14 cellular contexts compared by ENCODE assay signal in genomic region chr11:3146612-3147256, GRCh38. TPM values are rescaled to one million over a fixed set of nuclear protein-coding genes. Genes with fewer than 3 reads are reported as not detected.
A peak's percentile ranks its signal among the peaks of the same experiment; 100 is the strongest.
DNase-seq lines count a peak whose midpoint lies in the region; ATAC-seq and TF ChIP-seq lines count a peak whose summit lies in the region.
"Had no signal": no experiment of that assay in that cellular context is flagged by ENCODE, and none has a peak within 500 bp of the region (broad histone marks: within the 10 kb centered on the region; RNA-seq: fewer than 3 reads in every experiment).

No MANE protein-coding gene starts in this region.

- no peak overlapping the region for H3K4me3 ChIP-seq in H7 (ENCODE audit: insufficient read depth, low read depth, low read length)
- peak overlapping the region; percentile 16 to 39 for H3K4me3 ChIP-seq in ascending aorta
- H3K4me3 ChIP-seq in heart right ventricle: no peak overlapping the region
- no peak overlapping the region for H3K4me3 ChIP-seq in skeletal muscle tissue (ENCODE audit: low read length in 3 of 3)
- H3K4me3 ChIP-seq: right lobe of liver had no signal

- intact Hi-C loops in ascending aorta (cut with DNase I): loop anchor here (1.0 kb wide), 3 partner anchors 14 to 22 kb away; partner anchors contain the start of gene OSBPL5
- intact Hi-C loops in heart right ventricle (cut with DNase I): no loop called here

- peak overlapping the region; percentile 6 to 76 (median 33) for H3K9ac ChIP-seq in skeletal muscle tissue (ENCODE audit: low read depth in 1 of 3, low read length in 3 of 3)

- CTCF ChIA-PET in activated CD8-positive, alpha-beta memory T cell treated with anti-CD3 and anti-CD28 coated beads, Interleukin-2, amount 10 ng/mL, durations not matched to agents 7 days and 5 days (lab: Charles Lee): no interaction called here

- H3K36me3 Mint-ChIP-seq in activated CD8-positive, alpha-beta memory T cell treated with anti-CD3 and anti-CD28 coated beads, Interleukin-2, amount 10 ng/mL, durations not matched to agents 7 days and 5 days: no peaks in the 10 kb centered on the region
- H3K36me3 Mint-ChIP-seq in progenitor cell of endocrine pancreas (ENCODE audit: insufficient read depth): no peaks in the 10 kb centered on the region
- H3K36me3 Mint-ChIP-seq: CD8-positive, alpha-beta T cell had no signal

- no peak overlapping the region for H3K4me3 Mint-ChIP-seq in activated CD8-positive, alpha-beta memory T cell treated with anti-CD3 and anti-CD28 coated beads, Interleukin-2, amount 10 ng/mL, durations not matched to agents 7 days and 5 days
- H3K4me3 Mint-ChIP-seq in progenitor cell of endocrine pancreas (ENCODE audit: low read depth): no peak overlapping the region
- H3K4me3 Mint-ChIP-seq: CD8-positive, alpha-beta T cell; H9 had no signal

- 55 to 58% methylated on average over 22 of the region's 22 CpGs for WGBS in heart right ventricle, 2 donors

- H3K9me3 Mint-ChIP-seq in activated CD8-positive, alpha-beta memory T cell treated with anti-CD3 and anti-CD28 coated beads, Interleukin-2, amount 10 ng/mL, durations not matched to agents 7 days and 5 days (ENCODE audit: low read depth): no peaks in the 10 kb centered on the region
- H3K9me3 Mint-ChIP-seq in progenitor cell of endocrine pancreas (ENCODE audit: low read depth): no peaks in the 10 kb centered on the region
- H3K9me3 Mint-ChIP-seq: CD8-positive, alpha-beta T cell; H9 had no signal

- ATAC-seq in heart right ventricle: peak; percentile 15 to 78 (median 50)
- no peak for ATAC-seq in activated CD8-positive, alpha-beta memory T cell treated with anti-CD3 and anti-CD28 coated beads, Interleukin-2, amount 10 ng/mL, durations not matched to agents 7 days and 5 days
- ATAC-seq: CD8-positive, alpha-beta T cell; right lobe of liver had no signal

- H3K27ac ChIP-seq in ascending aorta: peak overlapping the region; percentile 82 to 86
- peak overlapping the region in 9 of 10 donors; percentile 35 to 85 (median 64) for H3K27ac ChIP-seq in heart right ventricle
- no peak overlapping the region for H3K27ac ChIP-seq in skeletal muscle tissue (ENCODE audit: low read depth, low read length)
- H3K27ac ChIP-seq: right lobe of liver had no signal

- no peaks in the 10 kb centered on the region for H3K36me3 ChIP-seq in H7 (replicated peaks; ENCODE audit: control insufficient read depth, insufficient read depth, low read length)
- peaks cover 0 to 2% of the 10 kb centered on the region in 2 donors for H3K36me3 ChIP-seq in ascending aorta
- peaks cover 0 to 3% (median 0%) of the 10 kb centered on the region in 9 donors for H3K36me3 ChIP-seq in heart right ventricle
- peaks cover 0 to 2% (median 0%) of the 10 kb centered on the region in 3 donors for H3K36me3 ChIP-seq in skeletal muscle tissue (ENCODE audit: control insufficient read depth in 3 of 3, insufficient read depth in 3 of 3, low read length in 3 of 3)
- H3K36me3 ChIP-seq: right lobe of liver had no signal

- TF ChIP-seq CTCF in ascending aorta (IDR thresholded peaks at IDR 0.05) (no peak), heart right ventricle (IDR thresholded peaks at IDR 0.05) (no peak), progenitor cell of endocrine pancreas (IDR thresholded peaks at IDR 0.05; ENCODE audit: unreplicated experiment) (no peak)

- H3K27ac Mint-ChIP-seq in activated CD8-positive, alpha-beta memory T cell treated with anti-CD3 and anti-CD28 coated beads, Interleukin-2, amount 10 ng/mL, durations not matched to agents 7 days and 5 days: no peak overlapping the region
- H3K27ac Mint-ChIP-seq in progenitor cell of endocrine pancreas: no peak overlapping the region
- H3K27ac Mint-ChIP-seq: CD8-positive, alpha-beta T cell had no signal

- no peaks in the 10 kb centered on the region for H3K9me3 ChIP-seq in ascending aorta
- no peaks in the 10 kb centered on the region for H3K9me3 ChIP-seq in heart right ventricle
- H3K9me3 ChIP-seq in skeletal muscle tissue (ENCODE audit: control insufficient read depth in 3 of 3, low read length in 3 of 3): no peaks in the 10 kb centered on the region
- H3K9me3 ChIP-seq: right lobe of liver had no signal

- no peaks in the 10 kb centered on the region for H3K27me3 Mint-ChIP-seq in activated CD8-positive, alpha-beta memory T cell treated with anti-CD3 and anti-CD28 coated beads, Interleukin-2, amount 10 ng/mL, durations not matched to agents 7 days and 5 days
- peaks cover 73% of the 10 kb centered on the region for H3K27me3 Mint-ChIP-seq in progenitor cell of endocrine pancreas

- DNase-seq in H7 (peak; percentile 71), ascending aorta (ENCODE audit: low spot score in 2 of 2) (peak in 1 of 2 donors; percentile 80), heart right ventricle (no peak), progenitor cell of endocrine pancreas (ENCODE audit: low spot score, unreplicated experiment) (no peak), superior temporal gyrus (ENCODE audit: extremely low spot score) (no peak)
- DNase-seq in activated CD8-positive, alpha-beta memory T cell treated with anti-CD3 and anti-CD28 coated beads, Interleukin-2, amount 10 ng/mL, durations not matched to agents 7 days and 5 days: no peak
- DNase-seq in stimulated activated naive CD4-positive, alpha-beta T cell (lab: John Stamatoyannopoulos, UW): no peak
- DNase-seq: activated effector memory CD4-positive, alpha-beta T cell treated with Interleukin-2 at 50 U/mL for 16 hours; CD8-positive, alpha-beta T cell; H9; Kasumi-1; right lobe of liver; SIG-M5 had no signal

- H3K27me3 ChIP-seq in H7 (ENCODE audit: control insufficient read depth, insufficient read depth, low read length) (no peaks in the 10 kb centered on the region), ascending aorta (no peaks in the 10 kb centered on the region), heart right ventricle (no peaks in the 10 kb centered on the region), skeletal muscle tissue (ENCODE audit: control insufficient read depth in 3 of 3, insufficient read depth in 3 of 3, low read length in 3 of 3) (no peaks in the 10 kb centered on the region)
- H3K27me3 ChIP-seq: right lobe of liver had no signal

- no peaks in the 10 kb centered on the region for H3K4me1 Mint-ChIP-seq in activated CD8-positive, alpha-beta memory T cell treated with anti-CD3 and anti-CD28 coated beads, Interleukin-2, amount 10 ng/mL, durations not matched to agents 7 days and 5 days
- peaks cover 15% of the 10 kb centered on the region for H3K4me1 Mint-ChIP-seq in progenitor cell of endocrine pancreas (ENCODE audit: low read depth)

- H3K4me1 ChIP-seq in ascending aorta (peaks cover 26 to 43% of the 10 kb centered on the region in 2 donors), heart right ventricle (peaks cover 21 to 52% (median 41%) of the 10 kb centered on the region in 9 donors), skeletal muscle tissue (ENCODE audit: control insufficient read depth in 3 of 3, insufficient read depth in 3 of 3, low read length in 3 of 3) (peaks cover 21 to 37% (median 31%) of the 10 kb centered on the region in 3 donors)
- H3K4me1 ChIP-seq: right lobe of liver had no signal

RNA-seq across cellular contexts. Expression of gene OSBPL5, which starts 18.4 kb away (rescaled TPM):
- 21.1 and 23.7 TPM in 2 replicates for total RNA-seq in H7 (2014; rRNA removed; shearing (Covaris generic))
- 92.0 TPM for total RNA-seq in ascending aorta
- total RNA-seq in heart right ventricle: 10 to 100 TPM; 12.7 to 18.2 (median 15.5) TPM
- polyA plus RNA-seq in heart right ventricle: 10 to 100 TPM; 10.4 to 18.7 TPM
- total RNA-seq in skeletal muscle tissue: 19.3 TPM
- 1 to 10 TPM; 2.5 to 2.6 TPM for total RNA-seq in activated CD8-positive, alpha-beta memory T cell treated with anti-CD3 and anti-CD28 coated beads, Interleukin-2, amount 10 ng/mL, durations not matched to agents 7 days and 5 days
- total RNA-seq in progenitor cell of endocrine pancreas: 11.9 and 13.3 TPM in 2 replicates

Comparison
In these comparisons a context has a peak if more than half of its experiments do, and no peak if none do; other contexts are left out.
1. H3K4me3 ChIP-seq: peak in ascending aorta (2 of 2); none in H7 (single experiment), heart right ventricle (0 of 10) and skeletal muscle tissue (0 of 3).